18 cellular contexts compared by ENCODE assay signal in genomic region chr13:64540468-64540867, GRCh38.
DNase-seq lines count a peak whose midpoint lies in the region; ATAC-seq, FAIRE-seq and TF ChIP-seq lines count a peak whose summit lies in the region.
"Had no signal": no experiment of that assay in that cellular context is flagged by ENCODE, and none has a peak within 500 bp of the region (broad histone marks: within the 10 kb centered on the region; RNA-seq: fewer than 3 reads in every experiment).

No MANE protein-coding gene starts in this region.

- H4K20me1 ChIP-seq in GM23338 (replicated peaks; ENCODE audit: insufficient read depth), result no peaks in the 10 kb centered on the region

- intact Hi-C loops in Calu3 (cut with micrococcal nuclease; ENCODE audit: unreplicated experiment), result no loop called here

- H3K36me3 ChIP-seq in GM23338 (ENCODE audit: insufficient read depth) (no peaks in the 10 kb centered on the region), MG63 (no peaks in the 10 kb centered on the region)
- H3K36me3 ChIP-seq: HAP-1, SJSA1 had no signal

- H3K9me3 Mint-ChIP-seq in GM23338 (no peaks in the 10 kb centered on the region), Calu3 (ENCODE audit: low read depth, unreplicated experiment) (peaks cover 6% of the 10 kb centered on the region)
- peaks cover 0 to 5% of the 10 kb centered on the region in 2 donors for H3K9me3 Mint-ChIP-seq in stimulated activated naive CD8-positive, alpha-beta T cell treated with anti-CD3 and anti-CD28 coated beads, Interleukin-15, amount 100 ng/mL, for 72 hours

- peak; percentile 11 for FAIRE-seq in TTC549 (lab: Jason Lieb, UNC)

- H3F3A ChIP-seq in GM23338 (replicated peaks; ENCODE audit: low read depth), result no peaks in the 10 kb centered on the region

- CTCF ChIA-PET in Calu3 (lab: Charles Lee), result no interaction called here

- H3K27ac Mint-ChIP-seq in GM23338 (peak overlapping the region; percentile 24; the same call in 1 of the 2 replicates), Calu3 (ENCODE audit: unreplicated experiment) (no peak overlapping the region)
- H3K27ac Mint-ChIP-seq in stimulated activated naive CD8-positive, alpha-beta T cell treated with anti-CD3 and anti-CD28 coated beads, Interleukin-15, amount 100 ng/mL, for 72 hours, result no peak overlapping the region
- H3K27ac Mint-ChIP-seq: IgD-negative memory B cell had no signal

- H3K27me3 ChIP-seq in GM23338 (ENCODE audit: insufficient read depth) (no peaks in the 10 kb centered on the region), MG63 (no peaks in the 10 kb centered on the region)
- H3K27me3 ChIP-seq: SJSA1 had no signal

- H3K9me3 ChIP-seq in MG63, result no peaks in the 10 kb centered on the region
- H3K9me3 ChIP-seq: HAP-1, SJSA1 had no signal

- H3K4me1 Mint-ChIP-seq in GM23338 (no peaks in the 10 kb centered on the region; the same call in 2 of the 3 replicates), Calu3 (ENCODE audit: low read depth, unreplicated experiment) (no peaks in the 10 kb centered on the region)
- H3K4me1 Mint-ChIP-seq in stimulated activated naive CD8-positive, alpha-beta T cell treated with anti-CD3 and anti-CD28 coated beads, Interleukin-15, amount 100 ng/mL, for 72 hours, result no peaks in the 10 kb centered on the region
- H3K4me1 Mint-ChIP-seq: IgD-negative memory B cell had no signal

- H3K4me2 ChIP-seq in GM23338, result no peak overlapping the region

- no peak overlapping the region for H3K27ac ChIP-seq in GM23338 (ENCODE audit: low read depth)
- H3K27ac ChIP-seq: SJSA1 had no signal

- TF ChIP-seq CTCF in GM23338 (conservative IDR thresholded peaks at IDR 0.05; ENCODE audit: low read depth in 2 of 2), result no peak
- no peak for TF ChIP-seq CTCF in fibroblast of the aortic adventitia (IDR thresholded peaks at IDR 0.05; ENCODE audit: insufficient read depth, low read length)
- TF ChIP-seq CTCF in Calu3 (IDR thresholded peaks at IDR 0.05; ENCODE audit: unreplicated experiment), result no peak

- H3K36me3 Mint-ChIP-seq in GM23338 (ENCODE audit: low read depth), result no peaks in the 10 kb centered on the region
- no peaks in the 10 kb centered on the region for H3K36me3 Mint-ChIP-seq in Calu3 (ENCODE audit: insufficient read depth, unreplicated experiment)
- H3K36me3 Mint-ChIP-seq: IgD-negative memory B cell had no signal

- no TSS peak for BruUV-seq in Calu3 (replicated peaks; lab: Mats Ljungman, UMichigan)

- H3K79me2 ChIP-seq in GM23338 (replicated peaks; ENCODE audit: insufficient read depth), result no peaks in the 10 kb centered on the region

- no peaks in the 10 kb centered on the region for H3K4me1 ChIP-seq in GM23338 (ENCODE audit: insufficient read depth)
- H3K4me1 ChIP-seq: SJSA1 had no signal

- H3K4me3 Mint-ChIP-seq in GM23338 (no peak overlapping the region), Calu3 (ENCODE audit: low read depth, unreplicated experiment) (no peak overlapping the region)
- H3K4me3 Mint-ChIP-seq in stimulated activated naive CD8-positive, alpha-beta T cell treated with anti-CD3 and anti-CD28 coated beads, Interleukin-15, amount 100 ng/mL, for 72 hours, result no peak overlapping the region
- H3K4me3 Mint-ChIP-seq: IgD-negative memory B cell had no signal

- H3K27me3 Mint-ChIP-seq in GM23338 (ENCODE audit: insufficient read depth, low read depth, poor library complexity) (no peaks in the 10 kb centered on the region), Calu3 (ENCODE audit: unreplicated experiment) (no peaks in the 10 kb centered on the region)
- no peaks in the 10 kb centered on the region for H3K27me3 Mint-ChIP-seq in stimulated activated naive CD8-positive, alpha-beta T cell treated with anti-CD3 and anti-CD28 coated beads, Interleukin-15, amount 100 ng/mL, for 72 hours
- H3K27me3 Mint-ChIP-seq: IgD-negative memory B cell had no signal

- no peak overlapping the region for H2AFZ ChIP-seq in GM23338

- H3K9me2 ChIP-seq in GM23338 (ENCODE audit: insufficient read depth), result no peaks in the 10 kb centered on the region

- no peak overlapping the region for H3K4me3 ChIP-seq in GM23338
- H3K4me3 ChIP-seq in fibroblast of the aortic adventitia (ENCODE audit: low read depth, low read length), result no peak overlapping the region
- H3K4me3 ChIP-seq in MG63, result no peak overlapping the region
- H3K4me3 ChIP-seq: HAP-1, SJSA1 had no signal

- no peak for ATAC-seq in GM23338
- no peak for ATAC-seq in stimulated activated naive CD8-positive, alpha-beta T cell treated with anti-CD3 and anti-CD28 coated beads, Interleukin-15, amount 100 ng/mL, for 72 hours

- DNase-seq in A172 (ENCODE audit: low spot score) (peak; percentile 8), GM23338 (ENCODE audit: low spot score) (no peak), fibroblast of the aortic adventitia (ENCODE audit: low read depth) (peak; percentile 17), Calu3 (no peak), MG63 (no peak)
- DNase-seq in stimulated activated naive CD8-positive, alpha-beta T cell treated with anti-CD3 and anti-CD28 coated beads, Interleukin-15, amount 100 ng/mL, for 72 hours, result no peak
- no peak for DNase-seq in activated effector memory CD4-positive, alpha-beta T cell treated with anti-CD3 and anti-CD28 coated beads, Interleukin-2, amount 50 U/mL, for 16 hours
- DNase-seq: 8988T, C1 segment of cervical spinal cord, EL, NCI-H1436, NCI-H2029 treated with DMSO at 0.1 percent for 48 hours, NCI-H2171 treated with DMSO at 0.1 percent for 48 hours, NCI-H774 had no signal

TF ChIP-seq in GM23338, 12 proteins besides CTCF, POLR2A, EP300 and RAD21 (continues in another document):
- no peak for TF ChIP-seq ZNF331 (CRISPR knock-in tag; IDR thresholded peaks at IDR 0.05; ENCODE audit: low read depth)
- no peak for TF ChIP-seq POLR2AphosphoS5 (IDR thresholded peaks at IDR 0.05; ENCODE audit: low read depth)
- TF ChIP-seq ZNF114 (CRISPR knock-in tag; IDR thresholded peaks at IDR 0.05), result no peak
- no peak for TF ChIP-seq JUNB (IDR thresholded peaks at IDR 0.05; ENCODE audit: unreplicated experiment)
- TF ChIP-seq ZNF462 (CRISPR knock-in tag; IDR thresholded peaks at IDR 0.05), result no peak
- no peak for TF ChIP-seq STAT1 (IDR thresholded peaks at IDR 0.05; ENCODE audit: unreplicated experiment)
- no peak for TF ChIP-seq CREB1 (CRISPR knock-in tag; IDR thresholded peaks at IDR 0.05; ENCODE audit: low read depth)
- no peak for TF ChIP-seq EZH2 (IDR thresholded peaks at IDR 0.05; ENCODE audit: low read depth, unreplicated experiment)

Comparison
In these comparisons a context has a peak if more than half of its experiments do, and no peak if none do; other contexts are left out.
1. DNase-seq: peak in A172 (single experiment) and fibroblast of the aortic adventitia (single experiment); none in GM23338 (single experiment), stimulated activated naive CD8-positive, alpha-beta T cell treated with anti-CD3 and anti-CD28 coated beads, Interleukin-15, amount 100 ng/mL, for 72 hours (0 of 2), activated effector memory CD4-positive, alpha-beta T cell treated with anti-CD3 and anti-CD28 coated beads, Interleukin-2, amount 50 U/mL, for 16 hours (single experiment), Calu3 (single experiment) and MG63 (single experiment).